ENCODE assay signal across 7 cellular contexts in the genomic region with DNA sequence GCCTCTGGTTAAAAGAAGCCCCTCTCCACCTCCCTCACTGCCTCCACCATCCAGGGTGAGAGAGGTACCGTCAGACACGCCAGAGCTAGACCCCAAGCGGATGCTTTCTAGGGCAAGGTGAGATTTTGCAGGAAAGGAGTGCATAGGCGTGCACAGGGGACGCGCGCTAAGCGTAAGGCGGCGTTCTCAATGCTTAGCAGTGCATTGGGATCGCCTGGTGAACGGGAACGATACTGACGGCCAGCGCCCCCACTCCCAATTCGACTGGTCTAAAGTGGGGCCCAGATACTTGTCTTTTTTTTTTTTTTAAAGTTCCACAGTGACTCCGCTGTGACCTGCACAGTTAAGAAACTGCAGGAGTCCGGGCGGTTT. TPM values are rescaled to one million over a fixed set of nuclear protein-coding genes. Genes with fewer than 3 reads are reported as not detected.
A peak's percentile ranks its signal among the peaks of the same experiment; 100 is the strongest.
DNase-seq lines count a peak whose midpoint lies in the region; ATAC-seq, FAIRE-seq and TF ChIP-seq lines count a peak whose summit lies in the region.

No MANE protein-coding gene starts in this region.

- no peak for DNase-seq in brain microvascular endothelial cell
- no peak for DNase-seq in keratinocyte (ENCODE audit: low read depth, low spot score)
- DNase-seq in stimulated activated effector memory CD8-positive, alpha-beta T cell treated with anti-CD3 and anti-CD28 coated beads, Interleukin-12 subunit alpha, Interleukin-12 subunit beta, amount 100 ng/mL, for 72 hours (ENCODE audit: low spot score in 2 of 2), result no peak
- DNase-seq in AG08396 (ENCODE audit: low spot score), result no peak

- H3K4me1 ChIP-seq in HUES6 (ENCODE audit: control insufficient read depth, insufficient read depth, low read length) (peaks cover 10% of the 10 kb centered on the region; the same call in 1 of the 2 replicates), keratinocyte (ENCODE audit: control insufficient read depth, extremely low read depth, insufficient read depth, low read length) (no peaks in the 10 kb centered on the region)

- dilution Hi-C loops in keratinocyte (cut with MboI; ENCODE audit: extremely low pct_ligation_motif_present, low sequenced_read_pairs), result no loop called here

- H3K27ac ChIP-seq in HUES6 (ENCODE audit: low read depth, low read length), result no peak overlapping the region
- H3K27ac ChIP-seq in brain microvascular endothelial cell, result no peak overlapping the region
- no peak overlapping the region for H3K27ac ChIP-seq in keratinocyte (ENCODE audit: control insufficient read depth, insufficient read depth, low read length)

- no peaks in the 10 kb centered on the region for H3K9me3 Mint-ChIP-seq in stimulated activated effector memory CD8-positive, alpha-beta T cell treated with anti-CD3 and anti-CD28 coated beads, Interleukin-12 subunit alpha, Interleukin-12 subunit beta, amount 100 ng/mL, for 72 hours

- no peak for FAIRE-seq in keratinocyte (lab: Jason Lieb, UNC)

- ATAC-seq in stimulated activated effector memory CD8-positive, alpha-beta T cell treated with anti-CD3 and anti-CD28 coated beads, Interleukin-12 subunit alpha, Interleukin-12 subunit beta, amount 100 ng/mL, for 72 hours, result no peak
- ATAC-seq in GM18511 (IDR thresholded peaks at IDR 0.05; ENCODE audit: unreplicated experiment) (no peak), GM19328 (IDR thresholded peaks at IDR 0.05; ENCODE audit: unreplicated experiment) (no peak)

- no peaks in the 10 kb centered on the region for H3K4me1 Mint-ChIP-seq in stimulated activated effector memory CD8-positive, alpha-beta T cell treated with anti-CD3 and anti-CD28 coated beads, Interleukin-12 subunit alpha, Interleukin-12 subunit beta, amount 100 ng/mL, for 72 hours

- peak overlapping the region; percentile 26 for H3K4me3 Mint-ChIP-seq in stimulated activated effector memory CD8-positive, alpha-beta T cell treated with anti-CD3 and anti-CD28 coated beads, Interleukin-12 subunit alpha, Interleukin-12 subunit beta, amount 100 ng/mL, for 72 hours

- TF ChIP-seq CTCF in brain microvascular endothelial cell (IDR thresholded peaks at IDR 0.05; ENCODE audit: low read depth, low read length, missing control alignments) (no peak), keratinocyte (optimal IDR thresholded peaks at IDR 0.05 in 1 of 3, IDR thresholded peaks at IDR 0.05 in 1 of 3, conservative IDR thresholded peaks at IDR 0.05 in 1 of 3; ENCODE audit: extremely low read depth in 1 of 3, insufficient read depth in 2 of 3, low read length in 3 of 3) (no peak)

- no peak overlapping the region for H3K9ac ChIP-seq in HUES6 (ENCODE audit: low read length)
- peak overlapping the region; percentile 18 for H3K9ac ChIP-seq in keratinocyte (ENCODE audit: control insufficient read depth, extremely low read depth, insufficient read depth, low read length)

- no peak overlapping the region for H2AFZ ChIP-seq in keratinocyte (ENCODE audit: control insufficient read depth, low read length)

- H3K9me3 ChIP-seq in HUES6 (ENCODE audit: control insufficient read depth, insufficient read depth, low read depth, low read length), result peaks cover 4% of the 10 kb centered on the region; the same call in 1 of the 2 replicates
- H3K9me3 ChIP-seq in keratinocyte (ENCODE audit: control insufficient read depth, low read depth, low read length), result no peaks in the 10 kb centered on the region

- H3K36me3 ChIP-seq in HUES6 (ENCODE audit: control insufficient read depth, insufficient read depth, low read length) (no peaks in the 10 kb centered on the region), brain microvascular endothelial cell (replicated peaks) (no peaks in the 10 kb centered on the region), keratinocyte (ENCODE audit: control insufficient read depth in 2 of 2, extremely low read depth in 1 of 2, insufficient read depth in 2 of 2, low read length in 2 of 2) (no peaks in the 10 kb centered on the region)

- no peak overlapping the region for H3K27ac Mint-ChIP-seq in stimulated activated effector memory CD8-positive, alpha-beta T cell treated with anti-CD3 and anti-CD28 coated beads, Interleukin-12 subunit alpha, Interleukin-12 subunit beta, amount 100 ng/mL, for 72 hours

- in situ Hi-C loops in brain microvascular endothelial cell (cut with HindIII; ENCODE audit: low pct_ligation_motif_present, low sequenced_read_pairs), result no loop called here

- no peaks in the 10 kb centered on the region for H3K36me3 Mint-ChIP-seq in stimulated activated effector memory CD8-positive, alpha-beta T cell treated with anti-CD3 and anti-CD28 coated beads, Interleukin-12 subunit alpha, Interleukin-12 subunit beta, amount 100 ng/mL, for 72 hours

- H3K79me2 ChIP-seq in keratinocyte (ENCODE audit: control insufficient read depth, insufficient read depth, low read length), result no peaks in the 10 kb centered on the region

- no peaks in the 10 kb centered on the region for H4K20me1 ChIP-seq in keratinocyte (ENCODE audit: control insufficient read depth, extremely low read depth, insufficient read depth, low read length)

- H3K9me1 ChIP-seq in keratinocyte (ENCODE audit: control insufficient read depth, extremely low read depth, insufficient read depth, low read length), result no peaks in the 10 kb centered on the region

- H3K27me3 ChIP-seq in HUES6 (ENCODE audit: control insufficient read depth, insufficient read depth, low read length), result 0 out of 2 replicates have a peak, but pooled peaks cover 8% of the 10 kb centered on the region
- H3K27me3 ChIP-seq in brain microvascular endothelial cell (replicated peaks), result no peaks in the 10 kb centered on the region
- H3K27me3 ChIP-seq in keratinocyte (ENCODE audit: control insufficient read depth, extremely low read depth, insufficient read depth, low read length), result no peaks in the 10 kb centered on the region

- H3K4me2 ChIP-seq in keratinocyte (ENCODE audit: control insufficient read depth, extremely low read depth, insufficient read depth, low read depth, low read length), result peak overlapping the region; percentile 59

- H3K4me3 ChIP-seq in HUES6 (ENCODE audit: low read depth, low read length) (peak overlapping the region; percentile 49; the same call in 1 of the 2 replicates), brain microvascular endothelial cell (ENCODE audit: low read depth, low read length) (peak overlapping the region; percentile 53), keratinocyte (ENCODE audit: control insufficient read depth in 2 of 3, extremely low read depth in 1 of 3, insufficient read depth in 2 of 3, low read depth in 1 of 3, low read length in 3 of 3) (peak overlapping the region in 2 of 3 experiments; percentile 4 to 15)

RNA-seq across cellular contexts. Expression of gene CREBBP, which starts 57.9 kb away (rescaled TPM):
- polyA plus RNA-seq in keratinocyte, result 2.2 to 5.0 TPM (median 4.6 TPM) in 3 replicates
- polyA plus RNA-seq in keratinocyte (2011; ENCODE audit: low read depth), result 132 TPM
- polyA plus RNA-seq in keratinocyte (2011; cell fraction: cytosol; rRNA removed), result 4.3 and 4.8 TPM in 2 replicates
- polyA plus RNA-seq in keratinocyte (2011; cell fraction: nucleus; rRNA removed), result 23.8 and 25.9 TPM in 2 replicates
- 12.9 and 15.0 TPM in 2 replicates for polyA plus RNA-seq in keratinocyte (2012; ENCODE audit: low replicate concordance)
- polyA minus RNA-seq in keratinocyte, result 10.6 to 48.3 TPM (median 17.6 TPM) in 3 replicates
- 17.3 TPM for polyA minus RNA-seq in keratinocyte (2011; cell fraction: cytosol; rRNA and poly(A)+ RNA removed)
- polyA minus RNA-seq in keratinocyte (2011; cell fraction: nucleus; rRNA and poly(A)+ RNA removed), result 35.5 and 53.1 TPM in 2 replicates
